Comparison of ENCODE assay signal across 2 cellular contexts in genomic region chr5:181121675-181122561, GRCh38.
TF ChIP-seq lines count a peak whose summit lies in the region.

No MANE protein-coding gene starts in this region.

TF ChIP-seq in IMR-90, 13 proteins besides CTCF, POLR2A, EP300 and RAD21:
- TF ChIP-seq NFE2L2 (IDR thresholded peaks at IDR 0.05; ENCODE audit: low read depth, low read length) (no peak), RFX5 (IDR thresholded peaks at IDR 0.05; ENCODE audit: low read depth, low read length) (no peak)

TF ChIP-seq in SK-N-SH, 30 proteins besides CTCF, POLR2A, EP300 and RAD21:
- TF ChIP-seq CHD2 (IDR thresholded peaks at IDR 0.05; ENCODE audit: low read length, partially characterized antibody) (no peak), ZBTB33 (IDR thresholded peaks at IDR 0.05; ENCODE audit: borderline replicate concordance, low read depth) (no peak), ELF1 (IDR thresholded peaks at IDR 0.05) (no peak), RFX5 (IDR thresholded peaks at IDR 0.05; ENCODE audit: low read length) (no peak), MXI1 (IDR thresholded peaks at IDR 0.05; ENCODE audit: low read depth, low read length) (no peak), GABPA (IDR thresholded peaks at IDR 0.05; ENCODE audit: low read depth) (no peak), NRF1 (IDR thresholded peaks at IDR 0.05; ENCODE audit: low read depth, low read length) (no peak), MEF2A (IDR thresholded peaks at IDR 0.05; ENCODE audit: borderline replicate concordance, low read depth) (no peak), USF1 (IDR thresholded peaks at IDR 0.05; ENCODE audit: borderline replicate concordance, low read depth) (no peak), FOXM1 (IDR thresholded peaks at IDR 0.05; ENCODE audit: low read depth) (no peak), SIN3A (IDR thresholded peaks at IDR 0.05; ENCODE audit: borderline replicate concordance, low read depth, low read length) (no peak), EZH2phosphoT487 (IDR thresholded peaks at IDR 0.05; ENCODE audit: borderline replicate concordance, low read depth) (no peak), TAF1 (IDR thresholded peaks at IDR 0.05; ENCODE audit: borderline replicate concordance, low read depth, low read length) (no peak), MAX (IDR thresholded peaks at IDR 0.05; ENCODE audit: low read depth) (no peak)
